22 cellular contexts compared by ENCODE assay signal in the genomic region with DNA sequence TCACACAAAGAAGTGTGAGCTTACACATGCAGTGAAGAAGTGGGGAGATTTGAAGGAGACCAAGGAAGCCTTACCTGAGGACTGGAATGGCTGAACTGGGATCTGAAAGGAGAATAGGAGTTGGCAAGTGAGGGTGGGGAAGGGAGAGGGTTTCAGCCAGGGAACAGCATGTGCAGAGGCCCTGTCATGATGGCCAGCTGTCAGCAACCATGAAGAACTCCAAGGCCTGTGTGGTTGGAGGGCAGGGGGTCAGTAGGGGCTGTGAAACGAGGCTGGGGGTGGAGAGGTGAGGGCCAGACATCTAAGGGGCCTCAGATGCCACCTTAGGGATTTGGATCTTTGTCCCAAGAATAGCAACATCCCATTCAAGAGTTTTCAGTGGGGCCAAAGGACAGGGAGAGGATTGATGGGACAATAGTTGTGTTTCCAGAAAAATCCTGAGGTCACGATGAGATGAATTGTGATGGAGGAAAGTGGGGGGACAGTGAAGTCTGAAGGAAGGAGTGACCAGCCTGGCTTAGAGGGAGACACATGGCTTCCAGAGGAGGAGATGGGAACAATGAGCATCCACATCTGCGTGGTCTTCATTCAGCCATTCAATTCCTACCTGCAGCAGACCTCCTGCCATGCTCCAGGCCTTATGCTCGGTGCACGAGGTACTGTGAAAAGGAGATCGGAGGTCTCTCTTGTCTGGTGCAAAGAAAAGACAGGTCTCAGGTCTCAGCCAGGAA.
"Had no signal": no experiment of that assay in that cellular context is flagged by ENCODE, and none has a peak within 500 bp of the region (broad histone marks: within the 10 kb centered on the region; RNA-seq: fewer than 3 reads in every experiment).

No MANE protein-coding gene starts in this region.

- H3K36me3 ChIP-seq: cardiac muscle cell, gastroesophageal sphincter, heart left ventricle, pancreas, sigmoid colon, thoracic aorta, tibial nerve, vagina had no signal

- H3K4me3 ChIP-seq: cardiac muscle cell, gastroesophageal sphincter, heart left ventricle, hepatocyte, lung, pancreas, sigmoid colon, thoracic aorta, tibial nerve, vagina had no signal

- H3K27ac ChIP-seq: cardiac muscle cell, epithelial cell of prostate, foreskin keratinocyte, gastroesophageal sphincter, heart left ventricle, hepatocyte, pancreas, sigmoid colon, thoracic aorta, tibial nerve, vagina had no signal

- H3K9me3 ChIP-seq: pancreas, thoracic aorta, vagina had no signal

- ATAC-seq: esophagus mucosa; foreskin keratinocyte; gastroesophageal sphincter; heart left ventricle; left ventricle myocardium superior; pancreas; stimulated activated naive B cell treated with anti-CD40 and anti-IgM and Interleukin-4, amounts not matched to agents 10 μg/mL and 1 μg/mL and 100 μg/mL, for 72 hours had no signal

- DNase-seq: cortex of kidney; effector CD4-positive, alpha-beta T cell; foreskin keratinocyte; heart left ventricle; islet precursor cell; kidney glomerular epithelial cell; left ventricle myocardium superior; nephron progenitor cell; occipital lobe; pancreas; sigmoid colon; stimulated activated CD4-positive, alpha-beta T cell treated with anti-CD3 and anti-CD28 coated beads, Interleukin-4, amount 100 ng/mL, for 4 hours; stimulated activated naive B cell treated with anti-CD40 and anti-IgM and Interleukin-4, amounts not matched to agents 10 μg/mL and 1 μg/mL and 100 μg/mL, for 72 hours had no signal

- FAIRE-seq: pancreas had no signal

- H3K4me1 ChIP-seq: foreskin keratinocyte, gastroesophageal sphincter, heart left ventricle, pancreas, sigmoid colon, tibial nerve, vagina had no signal

- H3K27me3 ChIP-seq: cardiac muscle cell, foreskin keratinocyte, heart left ventricle, hepatocyte, pancreas, sigmoid colon, tibial nerve, vagina had no signal
